ENCODE assay signal across 14 cellular contexts in the genomic region with DNA sequence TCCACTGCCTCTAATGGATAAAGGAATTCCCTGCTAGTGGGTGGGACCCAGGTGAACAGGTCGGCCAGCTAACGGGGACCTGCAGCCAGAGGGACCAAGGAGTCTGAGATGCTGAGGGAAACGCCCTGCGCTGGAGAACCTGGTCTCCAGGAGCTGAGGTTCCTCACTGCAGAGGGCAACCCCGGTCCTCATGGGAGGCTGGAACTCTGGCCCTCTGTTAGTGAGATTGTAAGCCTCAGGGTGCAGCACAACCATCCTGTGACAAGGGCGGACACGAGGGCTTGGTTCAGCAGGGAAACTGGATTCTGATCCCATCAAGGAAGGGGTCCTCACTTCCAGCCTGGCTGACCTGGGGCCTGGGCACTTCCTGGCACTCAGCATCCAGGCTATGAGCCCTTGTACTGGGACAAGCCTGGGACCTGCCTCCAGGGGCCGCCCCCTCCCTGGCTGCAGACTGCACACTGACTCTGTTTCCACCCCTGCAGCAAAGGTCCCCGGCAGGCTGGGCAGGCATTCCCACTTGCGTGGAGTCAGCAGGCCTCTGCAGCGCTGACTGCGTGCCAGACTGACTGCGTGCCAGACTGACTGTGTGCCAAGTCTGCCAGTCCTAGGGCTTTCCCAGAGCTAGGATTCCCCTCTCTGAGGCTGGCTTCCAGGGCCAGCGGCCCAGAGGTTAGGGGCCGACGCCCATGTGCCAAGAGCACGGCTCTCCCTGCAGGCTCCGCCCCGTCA.
DNase-seq lines count a peak whose midpoint lies in the region; ATAC-seq and TF ChIP-seq lines count a peak whose summit lies in the region.
"Had no signal": no experiment of that assay in that cellular context is flagged by ENCODE, and none has a peak within 500 bp of the region (broad histone marks: within the 10 kb centered on the region; RNA-seq: fewer than 3 reads in every experiment).

No MANE protein-coding gene starts in this region.

- H3K4me3 Mint-ChIP-seq in activated T-cell treated with anti-CD3 and anti-CD28 coated beads, Interleukin-2, amount 50 U/mL, for 4 hours, result no peak overlapping the region
- no peak overlapping the region for H3K4me3 Mint-ChIP-seq in T-helper 2 cell treated with Interferon-gamma antibody and Interleukin-4, amounts not matched to agents 5 μg/mL and 100 μg/mL, for 36 hours
- H3K4me3 Mint-ChIP-seq: CD4-positive, CD25-positive, alpha-beta regulatory T cell had no signal

- peaks cover 2% of the 10 kb centered on the region for H3K27me3 Mint-ChIP-seq in activated T-cell treated with anti-CD3 and anti-CD28 coated beads, Interleukin-2, amount 50 U/mL, for 4 hours (ENCODE audit: low read depth)
- H3K27me3 Mint-ChIP-seq in T-helper 2 cell treated with Interferon-gamma antibody and Interleukin-4, amounts not matched to agents 5 μg/mL and 100 μg/mL, for 36 hours (ENCODE audit: low read depth), result no peaks in the 10 kb centered on the region

- TF ChIP-seq CTCF in lower leg skin (IDR thresholded peaks at IDR 0.05), result no peak

- no peak for ATAC-seq in activated T-cell treated with anti-CD3 and anti-CD28 coated beads, Interleukin-2, amount 50 U/mL, for 4 hours
- ATAC-seq: body of pancreas had no signal

- peak; percentile 10 for DNase-seq in activated T-cell treated with anti-CD3 and anti-CD28 coated beads, Interleukin-2, amount 50 U/mL, for 1 hour
- no peak for DNase-seq in activated T-cell treated with anti-CD3 and anti-CD28 coated beads, Interleukin-2, amount 50 U/mL, for 4 hours
- DNase-seq in cerebellum (ENCODE audit: low spot score) (peak; percentile 73), lower leg skin (ENCODE audit: low spot score in 2 of 2) (peak; percentile 12 to 79), substantia nigra (lab: John Stamatoyannopoulos, UW) (peak in 38 of 49 donors; percentile 26 to 88 (median 63)), HK-2 (ENCODE audit: unreplicated experiment) (no peak)
- no peak for DNase-seq in stimulated activated CD4-positive, alpha-beta T cell treated with anti-CD3 and anti-CD28 coated beads, Interleukin-2, amount 100 ng/mL, for 48 hours
- DNase-seq in T-helper 2 cell treated with Interferon-gamma antibody and Interleukin-4, amounts not matched to agents 5 μg/mL and 100 μg/mL, for 36 hours (ENCODE audit: low spot score), result no peak
- DNase-seq: CD4-positive, CD25-positive, alpha-beta regulatory T cell; NCI-H1417 treated with DMSO at 0.1 percent for 48 hours had no signal

- TF ChIP-seq POLR2A in lower leg skin (IDR thresholded peaks at IDR 0.05), result no peak

- H3K27ac ChIP-seq in substantia nigra (ENCODE audit: low read depth, low read length, poor library complexity, severe bottlenecking), result no peak overlapping the region
- H3K27ac ChIP-seq: body of pancreas, KMS-11, ovary, SJSA1 had no signal

- H3K9me3 Mint-ChIP-seq in activated T-cell treated with anti-CD3 and anti-CD28 coated beads, Interleukin-2, amount 50 U/mL, for 4 hours, result no peaks in the 10 kb centered on the region
- H3K9me3 Mint-ChIP-seq in T-helper 2 cell treated with Interferon-gamma antibody and Interleukin-4, amounts not matched to agents 5 μg/mL and 100 μg/mL, for 36 hours, result no peaks in the 10 kb centered on the region
- H3K9me3 Mint-ChIP-seq: CD4-positive, CD25-positive, alpha-beta regulatory T cell had no signal

- intact Hi-C loops in lower leg skin (cut with DNase I; ENCODE audit: low total_unique reads), result no loop called here

- no peaks in the 10 kb centered on the region for H3K4me1 Mint-ChIP-seq in activated T-cell treated with anti-CD3 and anti-CD28 coated beads, Interleukin-2, amount 50 U/mL, for 4 hours (ENCODE audit: low read depth)
- no peaks in the 10 kb centered on the region for H3K4me1 Mint-ChIP-seq in T-helper 2 cell treated with Interferon-gamma antibody and Interleukin-4, amounts not matched to agents 5 μg/mL and 100 μg/mL, for 36 hours (ENCODE audit: low read depth)
- H3K4me1 Mint-ChIP-seq: CD4-positive, CD25-positive, alpha-beta regulatory T cell had no signal

- H3K4me3 ChIP-seq in lower leg skin (ENCODE audit: low read depth, poor library complexity, severe bottlenecking), result no peak overlapping the region
- H3K4me3 ChIP-seq: body of pancreas, ovary, SJSA1 had no signal

- no peaks in the 10 kb centered on the region for H3K36me3 Mint-ChIP-seq in activated T-cell treated with anti-CD3 and anti-CD28 coated beads, Interleukin-2, amount 50 U/mL, for 4 hours (ENCODE audit: insufficient read depth)
- H3K36me3 Mint-ChIP-seq in T-helper 2 cell treated with Interferon-gamma antibody and Interleukin-4, amounts not matched to agents 5 μg/mL and 100 μg/mL, for 36 hours (ENCODE audit: low read depth), result no peaks in the 10 kb centered on the region
- H3K36me3 Mint-ChIP-seq: CD4-positive, CD25-positive, alpha-beta regulatory T cell had no signal

- no peak overlapping the region for H3K27ac Mint-ChIP-seq in T-helper 2 cell treated with Interferon-gamma antibody and Interleukin-4, amounts not matched to agents 5 μg/mL and 100 μg/mL, for 36 hours
- H3K27ac Mint-ChIP-seq: CD4-positive, CD25-positive, alpha-beta regulatory T cell had no signal

- 67 to 97% methylated on average over 5 to 11 of the region's 19 CpGs for WGBS in lower leg skin, 2 donors

Comparison
In these comparisons a context has a peak if more than half of its experiments do, and no peak if none do; other contexts are left out.
1. DNase-seq: peak in activated T-cell treated with anti-CD3 and anti-CD28 coated beads, Interleukin-2, amount 50 U/mL, for 1 hour (single experiment), cerebellum (single experiment), lower leg skin (2 of 2) and substantia nigra (38 of 49); none in activated T-cell treated with anti-CD3 and anti-CD28 coated beads, Interleukin-2, amount 50 U/mL, for 4 hours (single experiment), HK-2 (single experiment), stimulated activated CD4-positive, alpha-beta T cell treated with anti-CD3 and anti-CD28 coated beads, Interleukin-2, amount 100 ng/mL, for 48 hours (0 of 2) and T-helper 2 cell treated with Interferon-gamma antibody and Interleukin-4, amounts not matched to agents 5 μg/mL and 100 μg/mL, for 36 hours (single experiment).